In genomic region chr7:4177001-4177400, GRCh38 we compare ENCODE assay signal across 18 cellular contexts.
DNase-seq lines count a peak whose midpoint lies in the region; ATAC-seq, FAIRE-seq and TF ChIP-seq lines count a peak whose summit lies in the region.
"Had no signal": no experiment of that assay in that cellular context is flagged by ENCODE, and none has a peak within 500 bp of the region (broad histone marks: within the 10 kb centered on the region; RNA-seq: fewer than 3 reads in every experiment).

No MANE protein-coding gene starts in this region.

- H2AFZ ChIP-seq in keratinocyte (ENCODE audit: control insufficient read depth, low read length) = no peak overlapping the region

- no peak for TF ChIP-seq EP300 in stomach (IDR thresholded peaks at IDR 0.05)

- no peaks in the 10 kb centered on the region for H3K79me2 ChIP-seq in keratinocyte (ENCODE audit: control insufficient read depth, insufficient read depth, low read length)

- H3K4me1 ChIP-seq in keratinocyte (ENCODE audit: control insufficient read depth, extremely low read depth, insufficient read depth, low read length) = peaks cover 8% of the 10 kb centered on the region
- H3K4me1 ChIP-seq in stomach = no peaks in the 10 kb centered on the region
- H3K4me1 ChIP-seq: BE2C had no signal

- H3K9me1 ChIP-seq in keratinocyte (ENCODE audit: control insufficient read depth, extremely low read depth, insufficient read depth, low read length) = no peaks in the 10 kb centered on the region

- H3K9me3 ChIP-seq in keratinocyte (ENCODE audit: control insufficient read depth, low read depth, low read length) (no peaks in the 10 kb centered on the region), stomach (no peaks in the 10 kb centered on the region)

- ATAC-seq in esophagus mucosa (peak; percentile 16), GM19467 (IDR thresholded peaks at IDR 0.05; ENCODE audit: unreplicated experiment) (no peak), HG03159 (IDR thresholded peaks at IDR 0.05; ENCODE audit: unreplicated experiment) (no peak)

- no peak for TF ChIP-seq CTCF in bronchial epithelial cell (IDR thresholded peaks at IDR 0.05; ENCODE audit: insufficient read depth, low read length, severe bottlenecking)
- no peak for TF ChIP-seq CTCF in keratinocyte (optimal IDR thresholded peaks at IDR 0.05 in 1 of 3, IDR thresholded peaks at IDR 0.05 in 1 of 3, conservative IDR thresholded peaks at IDR 0.05 in 1 of 3; ENCODE audit: extremely low read depth in 1 of 3, insufficient read depth in 2 of 3, low read length in 3 of 3)
- TF ChIP-seq CTCF in stomach (IDR thresholded peaks at IDR 0.05) = no peak

- H3K27ac ChIP-seq in keratinocyte (ENCODE audit: control insufficient read depth, insufficient read depth, low read length) (no peak overlapping the region), stomach (no peak overlapping the region)

- H3K9ac ChIP-seq in keratinocyte (ENCODE audit: control insufficient read depth, extremely low read depth, insufficient read depth, low read length) = no peak overlapping the region

- WGBS in stomach, 5 donors = 83 to 97% (median 93%) methylated on average over 5 to 6 of the region's 6 CpGs

- intact Hi-C loops in stomach (cut with DNase I; ENCODE audit: low total_unique reads) = no loop called here

- DNase-seq in bronchial epithelial cell (ENCODE audit: low read depth) = no peak
- peak; percentile 66 for DNase-seq in keratinocyte (ENCODE audit: low read depth, low spot score)
- no peak for DNase-seq in H4 (ENCODE audit: low spot score)
- DNase-seq in stomach = no peak
- DNase-seq: ACHN; BE2C; CD4-positive, CD25-positive, alpha-beta regulatory T cell; COR-L47; GOT3; H9 had no signal

- H4K20me1 ChIP-seq in keratinocyte (ENCODE audit: control insufficient read depth, extremely low read depth, insufficient read depth, low read length) = no peaks in the 10 kb centered on the region

- H3K4me2 ChIP-seq in keratinocyte (ENCODE audit: control insufficient read depth, extremely low read depth, insufficient read depth, low read depth, low read length) = no peak overlapping the region

- no peak overlapping the region for H3K4me3 ChIP-seq in bronchial epithelial cell (ENCODE audit: low read depth, low read length)
- no peak overlapping the region for H3K4me3 ChIP-seq in keratinocyte (ENCODE audit: control insufficient read depth in 2 of 3, extremely low read depth in 1 of 3, insufficient read depth in 2 of 3, low read depth in 1 of 3, low read length in 3 of 3)
- no peak overlapping the region for H3K4me3 ChIP-seq in stomach

- H3K27me3 ChIP-seq in bronchial epithelial cell (ENCODE audit: control insufficient read depth, insufficient read depth, low read length) (no peaks in the 10 kb centered on the region), keratinocyte (ENCODE audit: control insufficient read depth, extremely low read depth, insufficient read depth, low read length) (peaks cover 18% of the 10 kb centered on the region), stomach (no peaks in the 10 kb centered on the region)
- H3K27me3 ChIP-seq: BE2C had no signal

- FAIRE-seq in bronchial epithelial cell (lab: Jason Lieb, UNC) (peak; percentile 47), keratinocyte (lab: Jason Lieb, UNC) (peak; percentile 58)
- FAIRE-seq: A204.1, D721Med, G401.6, GM12891, GM19239 had no signal

- dilution Hi-C loops in keratinocyte (cut with MboI; ENCODE audit: extremely low pct_ligation_motif_present, low sequenced_read_pairs) = no loop called here

- H3K36me3 ChIP-seq in bronchial epithelial cell (ENCODE audit: control insufficient read depth, insufficient read depth, low read length) = no peaks in the 10 kb centered on the region
- H3K36me3 ChIP-seq in keratinocyte (ENCODE audit: control insufficient read depth in 2 of 2, extremely low read depth in 1 of 2, insufficient read depth in 2 of 2, low read length in 2 of 2) = no peaks in the 10 kb centered on the region
- no peaks in the 10 kb centered on the region for H3K36me3 ChIP-seq in stomach
- H3K36me3 ChIP-seq: BE2C had no signal

- no peak for TF ChIP-seq POLR2A in stomach (IDR thresholded peaks at IDR 0.05)
